Comparison of ENCODE assay signal across 9 cellular contexts in genomic region chr2:10412380-10412779, GRCh38. TPM values are rescaled to one million over a fixed set of nuclear protein-coding genes. Genes with fewer than 3 reads are reported as not detected.
DNase-seq lines count a peak whose midpoint lies in the region; ATAC-seq and TF ChIP-seq lines count a peak whose summit lies in the region.
"Had no signal": no experiment of that assay in that cellular context is flagged by ENCODE, and none has a peak within 500 bp of the region (broad histone marks: within the 10 kb centered on the region; RNA-seq: fewer than 3 reads in every experiment).

No MANE protein-coding gene starts in this region.

- peak; percentile 19 for ATAC-seq in HG03442 (IDR thresholded peaks at IDR 0.05; ENCODE audit: unreplicated experiment)

- DNase-seq in SIG-M5 treated with dmso at 0.1 percent for 504 hours (lab: John Stamatoyannopoulos, UW; ENCODE audit: unreplicated experiment) (peak; percentile 35), SIG-M5 (lab: John Stamatoyannopoulos, UW) (no peak), esophagus muscularis mucosa (ENCODE audit: extremely low spot score) (no peak), T-helper 9 cell (no peak), DMS79 (lab: John Stamatoyannopoulos, UW) (no peak)
- peak; percentile 34 to 56 for DNase-seq in activated CD4-positive, alpha-beta T cell treated with anti-CD3 and anti-CD28 coated beads, Interleukin-2, amount 50 U/mL, for 48 hours

- TF ChIP-seq POLR2A in esophagus muscularis mucosa (IDR thresholded peaks at IDR 0.05; ENCODE audit: low read depth), result no peak

- no peak overlapping the region for H3K9ac ChIP-seq in muscle layer of colon (ENCODE audit: low read length)

- intact Hi-C loops in esophagus muscularis mucosa (cut with DNase I), result no loop called here

- no peaks in the 10 kb centered on the region for H3K9me3 ChIP-seq in muscle layer of colon (ENCODE audit: low read length)
- no peaks in the 10 kb centered on the region for H3K9me3 ChIP-seq in esophagus muscularis mucosa

- TF ChIP-seq EP300 in esophagus muscularis mucosa (IDR thresholded peaks at IDR 0.05), result no peak

- H3K36me3 ChIP-seq in muscle layer of colon (ENCODE audit: insufficient read depth, low read length), result no peaks in the 10 kb centered on the region
- H3K36me3 ChIP-seq in esophagus muscularis mucosa, result no peaks in the 10 kb centered on the region

- no peaks in the 10 kb centered on the region for H3K27me3 ChIP-seq in muscle layer of colon (ENCODE audit: control insufficient read depth in 1 of 2, insufficient read depth in 2 of 2, low read length in 2 of 2)
- no peaks in the 10 kb centered on the region for H3K27me3 ChIP-seq in esophagus muscularis mucosa

- H3K4me1 ChIP-seq in muscle layer of colon (ENCODE audit: insufficient read depth, low read length), result peaks cover 62% of the 10 kb centered on the region
- peaks cover 29 to 34% (median 30%) of the 10 kb centered on the region in 4 donors for H3K4me1 ChIP-seq in esophagus muscularis mucosa

- TF ChIP-seq CTCF in esophagus muscularis mucosa (IDR thresholded peaks at IDR 0.05), result no peak

- H3K4me3 ChIP-seq in muscle layer of colon (ENCODE audit: low read depth in 1 of 2, low read length in 2 of 2), result no peak overlapping the region
- H3K4me3 ChIP-seq in esophagus muscularis mucosa, result no peak overlapping the region
- H3K4me3 ChIP-seq: SK-N-MC had no signal

- H3K27ac ChIP-seq in muscle layer of colon (ENCODE audit: low read depth, low read length), result peak overlapping the region; percentile 16
- H3K27ac ChIP-seq in esophagus muscularis mucosa (replicated peaks in 1 of 4), result no peak overlapping the region
- H3K27ac ChIP-seq: SK-N-MC had no signal

- WGBS in esophagus muscularis mucosa, result 94% methylated on average over 3 of the region's 3 CpGs

RNA-seq across cellular contexts. Expression of gene ODC1, which starts 35.7 kb away (rescaled TPM):
- 100 to 1,000 TPM; 105 to 142 (median 121) TPM for total RNA-seq in esophagus muscularis mucosa

Comparison
In these comparisons a context has a peak if more than half of its experiments do, and no peak if none do; other contexts are left out.
1. DNase-seq: peak in SIG-M5 treated with dmso at 0.1 percent for 504 hours (single experiment) and activated CD4-positive, alpha-beta T cell treated with anti-CD3 and anti-CD28 coated beads, Interleukin-2, amount 50 U/mL, for 48 hours (2 of 2); none in SIG-M5 (single experiment), esophagus muscularis mucosa (single experiment), T-helper 9 cell (single experiment) and DMS79 (single experiment).